In the genomic region with DNA sequence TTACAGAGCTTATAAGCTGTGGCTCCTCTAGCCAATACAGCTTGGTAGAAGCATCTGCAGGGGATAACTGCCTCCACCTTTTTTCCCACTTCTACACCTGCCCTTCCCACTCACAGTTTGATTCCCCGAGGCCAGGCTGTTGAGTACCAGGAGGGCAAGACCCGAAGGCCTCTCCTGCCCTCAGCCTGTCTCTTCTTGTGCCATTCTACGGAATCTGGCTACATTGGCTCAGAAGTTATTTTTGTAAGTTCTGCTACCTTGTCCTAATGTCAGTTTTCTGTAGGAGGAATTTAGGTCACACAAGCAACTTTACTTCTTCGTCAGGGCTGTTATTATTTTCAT, we compare ENCODE assay signal across 12 cellular contexts. TPM values are rescaled to one million over a fixed set of nuclear protein-coding genes. Genes with fewer than 3 reads are reported as not detected.
A peak's percentile ranks its signal among the peaks of the same experiment; 100 is the strongest.
DNase-seq lines count a peak whose midpoint lies in the region; ATAC-seq, FAIRE-seq and TF ChIP-seq lines count a peak whose summit lies in the region.
"Had no signal": no experiment of that assay in that cellular context is flagged by ENCODE, and none has a peak within 500 bp of the region (broad histone marks: within the 10 kb centered on the region; RNA-seq: fewer than 3 reads in every experiment).

No MANE protein-coding gene starts in this region.

- CTCF ChIA-PET in IMR-90 (lab: Yijun Ruan, JAX) = interaction anchor here (0.7 to 3.7 kb wide), 5 partner anchors 16 to 464 kb away, joined by 3 to 36 read pairs (median 4); no protein-coding TSS in a partner anchor

- no peak overlapping the region for H3K56ac ChIP-seq in IMR-90 (ENCODE audit: extremely low read depth, insufficient read depth, low read length)

- in situ Hi-C loops in IMR-90 (cut with MboI; ENCODE audit: low sequenced_read_pairs) = loop anchor here (10.0 to 25.0 kb wide), 2 partner anchors 670 to 1008 kb away; no protein-coding TSS in a partner anchor

- H3K27me3 ChIP-seq in IMR-90 (ENCODE audit: control insufficient read depth, insufficient read depth, low read length) = no peaks in the 10 kb centered on the region
- H3K27me3 ChIP-seq in neuronal stem cell (ENCODE audit: control insufficient read depth in 3 of 3, insufficient read depth in 3 of 3, low read depth in 1 of 3, low read length in 3 of 3) = peaks cover 0 to 57% (median 0%) of the 10 kb centered on the region in 3 experiments

- H3K27me3 Mint-ChIP-seq in chondrocyte (ENCODE audit: low read depth) = no peaks in the 10 kb centered on the region

- BruUV-seq in IMR-90 (replicated peaks; lab: Mats Ljungman, UMichigan) = no TSS peak

- TF ChIP-seq CTCF in IMR-90 (conservative IDR thresholded peaks at IDR 0.05; ENCODE audit: low read depth, low read length) = no peak
- TF ChIP-seq CTCF in chondrocyte (IDR thresholded peaks at IDR 0.05) = no peak
- no peak for TF ChIP-seq CTCF in D721Med (IDR thresholded peaks at IDR 0.05; ENCODE audit: insufficient read depth, missing control alignments)

- intact Hi-C loops in IMR-90 (cut with micrococcal nuclease) = loop anchor here (1.0 to 10.0 kb wide), 7 partner anchors 184 to 830 kb away; a partner anchor contains a TSS

- H3K36me3 Mint-ChIP-seq in chondrocyte (ENCODE audit: low read depth) = no peaks in the 10 kb centered on the region

- H3K27ac ChIP-seq in IMR-90 (ENCODE audit: insufficient read depth, low read length) = no peak overlapping the region
- H3K27ac ChIP-seq in neuronal stem cell (replicated peaks; ENCODE audit: low read length) = peak overlapping the region; percentile 100
- H3K27ac ChIP-seq: 22Rv1 had no signal

- H3K9me3 ChIP-seq in IMR-90 (ENCODE audit: control insufficient read depth, insufficient read depth, low read length) (no peaks in the 10 kb centered on the region), neuronal stem cell (replicated peaks in 1 of 2; ENCODE audit: control insufficient read depth in 2 of 2, insufficient read depth in 1 of 2, low read depth in 1 of 2, low read length in 2 of 2) (no peaks in the 10 kb centered on the region)

- H2BK120ac ChIP-seq in IMR-90 (ENCODE audit: low read depth, low read length) = no peak overlapping the region
- no peak overlapping the region for H2BK120ac ChIP-seq in neuronal stem cell (ENCODE audit: low read depth, low read length)

- peaks cover 9% of the 10 kb centered on the region; the same call in 1 of the 2 replicates for H4K20me1 ChIP-seq in IMR-90 (ENCODE audit: insufficient read depth, low read length)

- H3K9ac ChIP-seq in IMR-90 (ENCODE audit: low read depth, low read length) (no peak overlapping the region), neuronal stem cell (ENCODE audit: low read depth, low read length, poor library complexity) (no peak overlapping the region)

- ATAC-seq in IMR-90 (ENCODE audit: low read depth) = no peak

- H3K4me1 ChIP-seq in IMR-90 (ENCODE audit: control insufficient read depth, insufficient read depth, low read length) (peaks cover 15% of the 10 kb centered on the region), neuronal stem cell (ENCODE audit: control insufficient read depth in 2 of 2, insufficient read depth in 1 of 2, low read depth in 1 of 2, low read length in 2 of 2) (peaks cover 27 to 37% of the 10 kb centered on the region in 2 donors)

- H3K36me3 ChIP-seq in IMR-90 (ENCODE audit: control insufficient read depth, insufficient read depth, low read length) (peaks cover 2% of the 10 kb centered on the region), neuronal stem cell (replicated peaks in 1 of 2; ENCODE audit: control insufficient read depth in 2 of 2, insufficient read depth in 2 of 2, low read length in 2 of 2) (peaks cover 0 to 4% of the 10 kb centered on the region in 2 donors)

- peaks cover 14 to 70% of the 10 kb centered on the region in 2 experiments for H3K79me1 ChIP-seq in IMR-90 (ENCODE audit: low read depth in 1 of 2, low read length in 2 of 2)
- no peaks in the 10 kb centered on the region for H3K79me1 ChIP-seq in neuronal stem cell (ENCODE audit: low read depth, low read length)

- 0 out of 2 replicates have a peak overlapping the region, but pooled peaks have one; percentile 22 for H3K14ac ChIP-seq in IMR-90 (replicated peaks; ENCODE audit: low read depth, low read length)
- no peak overlapping the region for H3K14ac ChIP-seq in neuronal stem cell (ENCODE audit: low read length)

- DNase-seq in NCI-H1417 (lab: John Stamatoyannopoulos, UW) (peak in 2 of 3 experiments; percentile 28 to 67), NCI-H1417 treated with DMSO at 0.1 percent for 48 hours (lab: John Stamatoyannopoulos, UW) (no peak), IMR-90 (no peak), chondrocyte (ENCODE audit: low spot score) (no peak), neuronal stem cell (ENCODE audit: low spot score) (no peak), RPMI8226 (no peak), NCI-H2171 treated with DMSO at 0.1 percent for 48 hours (lab: John Stamatoyannopoulos, UW) (no peak), D721Med (ENCODE audit: insufficient read length, low spot score) (no peak)
- DNase-seq: Calu3; CD8-positive, alpha-beta T cell had no signal

- H3K4me3 ChIP-seq in IMR-90 (ENCODE audit: insufficient read depth, low read depth, low read length) (no peak overlapping the region), neuronal stem cell (ENCODE audit: low read length in 2 of 2) (no peak overlapping the region)
- H3K4me3 ChIP-seq: K562 had no signal

- H3K4me2 ChIP-seq in IMR-90 (ENCODE audit: low read depth, low read length) = peak overlapping the region; percentile 12; the same call in 1 of the 2 replicates
- H3K4me2 ChIP-seq in neuronal stem cell (ENCODE audit: insufficient read depth, low read length, poor library complexity, severe bottlenecking) = no peak overlapping the region

- POLR2A ChIA-PET in IMR-90 (lab: Charles Lee; ENCODE audit: unreplicated experiment) = interaction anchor here (0.6 kb wide), 1 partner anchor 108 kb away, joined by 3 read pairs; no protein-coding TSS in a partner anchor

- FAIRE-seq in D721Med (lab: Jason Lieb, UNC) = no peak

- dilution Hi-C loops in IMR-90 (cut with HindIII; ENCODE audit: low sequenced_read_pairs, unreplicated experiment) = no loop called here

- H2BK15ac ChIP-seq in IMR-90 (ENCODE audit: low read depth, low read length) (peak overlapping the region; percentile 18; the same call in 1 of the 3 replicates), neuronal stem cell (ENCODE audit: low read length) (peak overlapping the region; percentile 53)

- H2AFZ ChIP-seq in IMR-90 (replicated peaks; ENCODE audit: low read length, poor library complexity) (no peak overlapping the region), neuronal stem cell (ENCODE audit: low read length) (no peak overlapping the region)

- no peak for TF ChIP-seq POLR2A in IMR-90 (IDR thresholded peaks at IDR 0.05; ENCODE audit: low read depth, low read length)

- H2AK5ac ChIP-seq in IMR-90 (ENCODE audit: low read depth, low read length) (peak overlapping the region; percentile 70; the same call in 1 of the 2 replicates), neuronal stem cell (ENCODE audit: low read depth, low read length) (no peak overlapping the region)

- H3K4me3 Mint-ChIP-seq in chondrocyte (ENCODE audit: unreplicated experiment) = no peak overlapping the region

- no peak for TF ChIP-seq RAD21 in IMR-90 (IDR thresholded peaks at IDR 0.05; ENCODE audit: low read length)

- no peaks in the 10 kb centered on the region for H3K9me3 Mint-ChIP-seq in chondrocyte (ENCODE audit: low read depth)
- H3K9me3 Mint-ChIP-seq: CD8-positive, alpha-beta T cell had no signal

- H4K8ac ChIP-seq in IMR-90 (ENCODE audit: low read depth in 2 of 2, low read length in 2 of 2) (peak overlapping the region in 1 of 2 experiments; percentile 64; a peak in 2 of 4 replicates), neuronal stem cell (ENCODE audit: low read depth, low read length) (no peak overlapping the region)

- H3K4me1 Mint-ChIP-seq in chondrocyte (ENCODE audit: low read depth) = peaks cover 70% of the 10 kb centered on the region

- peak overlapping the region; percentile 3; the same call in 1 of the 2 replicates for H3K4ac ChIP-seq in IMR-90 (ENCODE audit: low read depth, low read length)
- H3K4ac ChIP-seq in neuronal stem cell (ENCODE audit: low read length) = no peak overlapping the region

- no CpG with 5 or more reads among the region's 4 CpGs for WGBS in IMR-90 (ENCODE audit: extremely low coverage in 2 of 2, insufficient read length in 1 of 2), 2 experiments
- WGBS in neuronal stem cell (ENCODE audit: extremely low coverage in 2 of 2, insufficient read length in 2 of 2, insufficient replicate concordance in 1 of 2), 2 donors = no CpG with 5 or more reads among the region's 4 CpGs

- H4K91ac ChIP-seq in IMR-90 (ENCODE audit: insufficient read depth, low read depth, low read length) = peak overlapping the region; percentile 25; the same call in 1 of the 2 replicates
- H4K91ac ChIP-seq in neuronal stem cell (ENCODE audit: low read depth, low read length, poor library complexity) = no peak overlapping the region

- H3K23ac ChIP-seq in IMR-90 (ENCODE audit: low read depth, low read length) (peak overlapping the region; percentile 54; the same call in 1 of the 2 replicates), neuronal stem cell (ENCODE audit: low read depth, low read length, poor library complexity) (no peak overlapping the region)

- H3K18ac ChIP-seq in IMR-90 (ENCODE audit: low read depth, low read length) = no peak overlapping the region
- H3K18ac ChIP-seq in neuronal stem cell (ENCODE audit: low read length) = peak overlapping the region; percentile 58

- H2BK20ac ChIP-seq in IMR-90 (ENCODE audit: low read depth, low read length) = no peak overlapping the region

- H2BK5ac ChIP-seq in IMR-90 (ENCODE audit: low read depth, low read length, poor library complexity, severe bottlenecking) (peak overlapping the region; percentile 18), neuronal stem cell (ENCODE audit: low read length) (no peak overlapping the region)

- H2BK12ac ChIP-seq in neuronal stem cell (ENCODE audit: low read length) = no peak overlapping the region

- H4K5ac ChIP-seq in IMR-90 (ENCODE audit: low read depth, low read length) = peak overlapping the region; percentile 30; the same call in 1 of the 2 replicates

- H3K9me1 ChIP-seq in IMR-90 (ENCODE audit: insufficient read depth, low read length) = peaks cover 15% of the 10 kb centered on the region

- peak overlapping the region; percentile 29 for H3K27ac Mint-ChIP-seq in chondrocyte (ENCODE audit: unreplicated experiment)
- H3K27ac Mint-ChIP-seq: CD8-positive, alpha-beta T cell had no signal

- no peak overlapping the region for H2AK9ac ChIP-seq in IMR-90 (replicated peaks; ENCODE audit: low read depth, low read length, poor library complexity)

RNA-seq across cellular contexts. Expression of a gene that starts 11.7 kb away (rescaled TPM):
- total RNA-seq in IMR-90 (2012; rRNA removed) = 4.7 TPM in 2 replicates
- polyA plus RNA-seq in IMR-90 (2012; rRNA removed) = 7.3 and 8.8 TPM in 2 replicates
- polyA plus RNA-seq in IMR-90 (2012; cell fraction: cytosol; rRNA removed) = 2.2 and 9.6 TPM in 2 replicates
- 2.8 and 5.8 TPM in 2 replicates for polyA plus RNA-seq in IMR-90 (2012; cell fraction: nucleus; rRNA removed; ENCODE audit: low replicate concordance)
- 6.1 to 6.4 TPM (median 6.3 TPM) in 3 replicates for total RNA-seq in chondrocyte
- 34.2 TPM for polyA plus RNA-seq in neuronal stem cell (2013, experiment 1 of 2)
- polyA plus RNA-seq in neuronal stem cell (2013, experiment 2 of 2) = 33.4 TPM

RNA-seq across cellular contexts. Expression of a gene that starts 46.4 kb away (rescaled TPM):
- total RNA-seq in IMR-90 (2012; rRNA removed) = 96.1 and 102 TPM in 2 replicates
- polyA plus RNA-seq in IMR-90 (2012; rRNA removed) = 83.7 and 98.8 TPM in 2 replicates
- polyA plus RNA-seq in IMR-90 (2012; cell fraction: cytosol; rRNA removed) = 77.8 and 101 TPM in 2 replicates
- polyA plus RNA-seq in IMR-90 (2012; cell fraction: nucleus; rRNA removed; ENCODE audit: low replicate concordance) = 49.1 and 91.4 TPM in 2 replicates
- total RNA-seq in chondrocyte = 68.0 to 160 TPM (median 74.4 TPM) in 3 replicates
- polyA plus RNA-seq in neuronal stem cell (2013, experiment 1 of 2) = 74.9 TPM
- 74.2 TPM for polyA plus RNA-seq in neuronal stem cell (2013, experiment 2 of 2)
- total RNA-seq: CD8-positive, alpha-beta T cell had no signal

Comparison
In these comparisons a context has a peak if more than half of its experiments do, and no peak if none do; other contexts are left out.
1. DNase-seq: peak in NCI-H1417 (2 of 3); none in NCI-H1417 treated with DMSO at 0.1 percent for 48 hours (single experiment), IMR-90 (single experiment), chondrocyte (single experiment), neuronal stem cell (single experiment), RPMI8226 (single experiment), NCI-H2171 treated with DMSO at 0.1 percent for 48 hours (single experiment) and D721Med (single experiment).